In the genomic region with DNA sequence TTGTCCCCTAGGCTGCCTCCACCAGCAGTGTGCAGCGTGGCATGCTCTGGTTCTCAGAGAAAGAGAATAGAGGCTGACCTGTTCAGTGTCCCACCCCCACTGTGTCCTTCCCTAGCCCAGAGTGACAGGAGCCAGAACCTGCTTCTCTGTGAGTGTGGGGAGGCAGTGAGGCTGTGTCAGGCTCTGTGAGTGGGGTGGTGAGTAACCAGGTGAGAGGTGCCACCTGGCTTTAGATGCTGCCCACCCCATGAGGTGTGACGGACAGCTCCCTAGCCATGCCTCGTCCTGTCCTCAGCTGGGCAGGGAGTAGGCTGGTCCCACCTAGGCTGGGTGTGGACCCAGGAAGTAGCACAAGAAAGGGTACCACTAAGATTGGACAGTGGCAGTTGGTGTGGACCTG, we compare ENCODE assay signal across 23 cellular contexts. TPM values are rescaled to one million over a fixed set of nuclear protein-coding genes. Genes with fewer than 3 reads are reported as not detected.
A peak's percentile ranks its signal among the peaks of the same experiment; 100 is the strongest.
DNase-seq lines count a peak whose midpoint lies in the region; ATAC-seq and TF ChIP-seq lines count a peak whose summit lies in the region.
"Had no signal": no experiment of that assay in that cellular context is flagged by ENCODE, and none has a peak within 500 bp of the region (broad histone marks: within the 10 kb centered on the region; RNA-seq: fewer than 3 reads in every experiment).

No MANE protein-coding gene starts in this region.

- H3K23ac ChIP-seq in mesendoderm (ENCODE audit: low read length), result no peak overlapping the region

- H3K56ac ChIP-seq in mesendoderm (ENCODE audit: low read length), result no peak overlapping the region

- H3K4me2 ChIP-seq in osteoblast (ENCODE audit: insufficient read depth, low read length) (no peak overlapping the region), mesendoderm (ENCODE audit: low read length) (no peak overlapping the region)

- no peaks in the 10 kb centered on the region for H3K27me3 Mint-ChIP-seq in activated CD8-positive, alpha-beta memory T cell treated with anti-CD3 and anti-CD28 coated beads, Interleukin-2, amount 10 ng/mL, durations not matched to agents 7 days and 5 days
- H3K27me3 Mint-ChIP-seq in CD4-positive, alpha-beta memory T cell, result no peaks in the 10 kb centered on the region
- no peaks in the 10 kb centered on the region for H3K27me3 Mint-ChIP-seq in activated T-helper 17 cell treated with anti-CD3 and anti-CD28 coated beads, Interleukin-2, amount 50 U/mL, for 72 hours
- H3K27me3 Mint-ChIP-seq in neural crest cell (ENCODE audit: low read depth), result no peaks in the 10 kb centered on the region
- H3K27me3 Mint-ChIP-seq: memory B cell had no signal

- H2AK5ac ChIP-seq in mesendoderm (ENCODE audit: low read length), result no peak overlapping the region

- H3K36me3 Mint-ChIP-seq in activated CD8-positive, alpha-beta memory T cell treated with anti-CD3 and anti-CD28 coated beads, Interleukin-2, amount 10 ng/mL, durations not matched to agents 7 days and 5 days, result peaks cover 25% of the 10 kb centered on the region
- H3K36me3 Mint-ChIP-seq in CD4-positive, alpha-beta memory T cell, result peaks cover 22 to 33% of the 10 kb centered on the region in 2 donors
- peaks cover 30% of the 10 kb centered on the region for H3K36me3 Mint-ChIP-seq in activated T-helper 17 cell treated with anti-CD3 and anti-CD28 coated beads, Interleukin-2, amount 50 U/mL, for 72 hours (ENCODE audit: low read depth)
- peaks cover 6% of the 10 kb centered on the region for H3K36me3 Mint-ChIP-seq in neural crest cell (ENCODE audit: low read depth)

- no peak for ATAC-seq in activated CD8-positive, alpha-beta memory T cell treated with anti-CD3 and anti-CD28 coated beads, Interleukin-2, amount 10 ng/mL, durations not matched to agents 7 days and 5 days
- no peak for ATAC-seq in activated T-helper 17 cell treated with anti-CD3 and anti-CD28 coated beads, Interleukin-2, amount 50 U/mL, for 72 hours (replicated peaks)
- ATAC-seq: left lobe of liver, PC-3 had no signal

- H4K8ac ChIP-seq in mesendoderm (ENCODE audit: low read depth, low read length), result no peak overlapping the region

- no peak overlapping the region for H2BK15ac ChIP-seq in mesendoderm (replicated peaks; ENCODE audit: low read depth)

- H4K20me1 ChIP-seq in osteoblast (ENCODE audit: insufficient read depth, low read length), result peaks cover 51% of the 10 kb centered on the region

- H3K4me1 Mint-ChIP-seq in activated CD8-positive, alpha-beta memory T cell treated with anti-CD3 and anti-CD28 coated beads, Interleukin-2, amount 10 ng/mL, durations not matched to agents 7 days and 5 days, result peaks cover 93% of the 10 kb centered on the region
- peaks cover 79 to 98% (median 89%) of the 10 kb centered on the region in 4 donors for H3K4me1 Mint-ChIP-seq in CD4-positive, alpha-beta memory T cell
- H3K4me1 Mint-ChIP-seq in activated T-helper 17 cell treated with anti-CD3 and anti-CD28 coated beads, Interleukin-2, amount 50 U/mL, for 72 hours, result peaks cover 65% of the 10 kb centered on the region
- H3K4me1 Mint-ChIP-seq in neural crest cell, result peaks cover 28% of the 10 kb centered on the region

- no peak overlapping the region for H3K4ac ChIP-seq in mesendoderm (ENCODE audit: low read depth, low read length)

- DNase-seq in activated CD8-positive, alpha-beta memory T cell treated with anti-CD3 and anti-CD28 coated beads, Interleukin-2, amount 10 ng/mL, durations not matched to agents 7 days and 5 days, result no peak
- DNase-seq in activated CD8-positive, alpha-beta memory T cell treated with anti-CD3 and anti-CD28 coated beads, Interleukin-2, amount 50 U/mL, for 48 hours, result no peak
- no peak for DNase-seq in CD4-positive, alpha-beta memory T cell
- no peak for DNase-seq in neural crest cell (ENCODE audit: low read depth, low spot score)
- no peak for DNase-seq in osteoblast (ENCODE audit: insufficient read length, low spot score, missing footprints)
- DNase-seq in mesendoderm, result no peak
- no peak for DNase-seq in NCI-H1436 treated with DMSO at 0.1 percent for 48 hours (lab: John Stamatoyannopoulos, UW)
- DNase-seq: H7; hypothalamus; NCI-H1092 treated with DMSO at 0.1 percent for 48 hours; NCI-H1930; NCI-H526; NK-92 treated with Interleukin-12 subunit alpha and Interleukin-12 subunit beta, amount 100 ng/mL, for 24 hours; occipital lobe; PC-3; Right ventricle myocardium superior; T1000; WERI-Rb-1 had no signal

- no peaks in the 10 kb centered on the region for H3K9me3 ChIP-seq in CD4-positive, alpha-beta memory T cell (ENCODE audit: control insufficient read depth in 1 of 2, low read length in 2 of 2)
- H3K9me3 ChIP-seq in osteoblast (ENCODE audit: low read depth, low read length), result no peaks in the 10 kb centered on the region
- H3K9me3 ChIP-seq: tibial nerve had no signal

- TF ChIP-seq CTCF in neural crest cell (conservative IDR thresholded peaks at IDR 0.05), result no peak
- no peak for TF ChIP-seq CTCF in osteoblast (IDR thresholded peaks at IDR 0.05; ENCODE audit: extremely low read depth, low read depth, low read length)

- H2AFZ ChIP-seq in osteoblast (ENCODE audit: low read length), result no peak overlapping the region

- CTCF ChIA-PET in activated CD8-positive, alpha-beta memory T cell treated with anti-CD3 and anti-CD28 coated beads, Interleukin-2, amount 10 ng/mL, durations not matched to agents 7 days and 5 days (lab: Charles Lee), result no interaction called here
- CTCF ChIA-PET in CD4-positive, alpha-beta memory T cell (lab: Charles Lee; ENCODE audit: partially characterized antibody), result interaction anchor here (2.8 kb wide), 1 partner anchor 175 kb away, joined by 9 read pairs; no protein-coding TSS in a partner anchor

- no CpG with 5 or more reads among the region's 3 CpGs for WGBS in mesendoderm (ENCODE audit: extremely low coverage, insufficient coverage, low lambda C conversion rate)

- H3K79me1 ChIP-seq in mesendoderm (ENCODE audit: low read length), result no peaks in the 10 kb centered on the region

- no peak overlapping the region for H3K4me3 Mint-ChIP-seq in activated CD8-positive, alpha-beta memory T cell treated with anti-CD3 and anti-CD28 coated beads, Interleukin-2, amount 10 ng/mL, durations not matched to agents 7 days and 5 days
- H3K4me3 Mint-ChIP-seq in CD4-positive, alpha-beta memory T cell, result peak overlapping the region in 7 of 8 donors; percentile 7 to 61 (median 42)
- peak overlapping the region; percentile 36 for H3K4me3 Mint-ChIP-seq in activated T-helper 17 cell treated with anti-CD3 and anti-CD28 coated beads, Interleukin-2, amount 50 U/mL, for 72 hours
- H3K4me3 Mint-ChIP-seq in neural crest cell, result no peak overlapping the region
- H3K4me3 Mint-ChIP-seq: memory B cell had no signal

- no peak overlapping the region for H3K27ac ChIP-seq in CD4-positive, alpha-beta memory T cell (ENCODE audit: low read depth, low read length)
- H3K27ac ChIP-seq in osteoblast (ENCODE audit: low read depth, low read length) (no peak overlapping the region), mesendoderm (ENCODE audit: low read depth, low read length) (no peak overlapping the region)
- H3K27ac ChIP-seq: tibial nerve, WERI-Rb-1 had no signal

- no peak overlapping the region for H4K5ac ChIP-seq in mesendoderm (ENCODE audit: low read length)

- intact Hi-C loops in CD4-positive, alpha-beta memory T cell (cut with micrococcal nuclease), result no loop called here

- no peak overlapping the region for H3K9ac ChIP-seq in mesendoderm (ENCODE audit: low read length)

- no peaks in the 10 kb centered on the region for H3K27me3 ChIP-seq in CD4-positive, alpha-beta memory T cell (ENCODE audit: insufficient read depth, low read length)
- H3K27me3 ChIP-seq in osteoblast (ENCODE audit: insufficient read depth, low read length) (no peaks in the 10 kb centered on the region), mesendoderm (ENCODE audit: insufficient read depth, low read length, poor library complexity) (no peaks in the 10 kb centered on the region)
- H3K27me3 ChIP-seq: tibial nerve had no signal

- H3K79me2 ChIP-seq in osteoblast (ENCODE audit: insufficient read depth, low read length) (peaks cover 54% of the 10 kb centered on the region), mesendoderm (ENCODE audit: control insufficient read depth, insufficient read depth, low read length) (no peaks in the 10 kb centered on the region)

- H2BK120ac ChIP-seq in mesendoderm (ENCODE audit: low read depth, low read length), result no peak overlapping the region

- H3K4me3 ChIP-seq in CD4-positive, alpha-beta memory T cell (ENCODE audit: low read length in 2 of 2), result no peak overlapping the region
- no peak overlapping the region for H3K4me3 ChIP-seq in osteoblast (ENCODE audit: insufficient read depth, low read length)
- no peak overlapping the region for H3K4me3 ChIP-seq in mesendoderm (ENCODE audit: low read length)
- H3K4me3 ChIP-seq: tibial nerve had no signal

- H3K9me3 Mint-ChIP-seq in activated CD8-positive, alpha-beta memory T cell treated with anti-CD3 and anti-CD28 coated beads, Interleukin-2, amount 10 ng/mL, durations not matched to agents 7 days and 5 days (ENCODE audit: low read depth), result no peaks in the 10 kb centered on the region
- H3K9me3 Mint-ChIP-seq in CD4-positive, alpha-beta memory T cell, result no peaks in the 10 kb centered on the region
- H3K9me3 Mint-ChIP-seq in activated T-helper 17 cell treated with anti-CD3 and anti-CD28 coated beads, Interleukin-2, amount 50 U/mL, for 72 hours, result no peaks in the 10 kb centered on the region
- no peaks in the 10 kb centered on the region for H3K9me3 Mint-ChIP-seq in neural crest cell
- H3K9me3 Mint-ChIP-seq: memory B cell had no signal

- peaks cover 7% of the 10 kb centered on the region for H3K36me3 ChIP-seq in CD4-positive, alpha-beta memory T cell (ENCODE audit: insufficient read depth, low read length)
- peaks cover 12% of the 10 kb centered on the region for H3K36me3 ChIP-seq in osteoblast (ENCODE audit: insufficient read depth, low read length)
- H3K36me3 ChIP-seq in mesendoderm (ENCODE audit: control insufficient read depth, insufficient read depth, low read length), result no peaks in the 10 kb centered on the region

- H3K4me1 ChIP-seq in CD4-positive, alpha-beta memory T cell (ENCODE audit: insufficient read depth, low read length), result peaks cover 100% of the 10 kb centered on the region
- H3K4me1 ChIP-seq in osteoblast (ENCODE audit: insufficient read depth, low read length) (peaks cover 24% of the 10 kb centered on the region), mesendoderm (ENCODE audit: control insufficient read depth, low read depth, low read length) (peaks cover 4% of the 10 kb centered on the region)

- no peak overlapping the region for H2BK5ac ChIP-seq in mesendoderm (ENCODE audit: low read length)

- peak overlapping the region; percentile 58 for H3K27ac Mint-ChIP-seq in activated CD8-positive, alpha-beta memory T cell treated with anti-CD3 and anti-CD28 coated beads, Interleukin-2, amount 10 ng/mL, durations not matched to agents 7 days and 5 days
- peak overlapping the region in 6 of 7 donors; percentile 69 to 93 (median 84) for H3K27ac Mint-ChIP-seq in CD4-positive, alpha-beta memory T cell
- H3K27ac Mint-ChIP-seq in activated T-helper 17 cell treated with anti-CD3 and anti-CD28 coated beads, Interleukin-2, amount 50 U/mL, for 72 hours, result peak overlapping the region; percentile 61
- H3K27ac Mint-ChIP-seq in neural crest cell (ENCODE audit: unreplicated experiment), result peak overlapping the region; percentile 67
- H3K27ac Mint-ChIP-seq: memory B cell had no signal

- no peak overlapping the region for H3K18ac ChIP-seq in mesendoderm (ENCODE audit: low read length)

- POLR2A ChIA-PET in CD4-positive, alpha-beta memory T cell (lab: Charles Lee; ENCODE audit: partially characterized antibody), result interaction anchor here (10.9 kb wide), 1 partner anchor 7 kb away, joined by 251 read pairs; no protein-coding TSS in a partner anchor

RNA-seq across cellular contexts. Expression of a gene that starts 6.3 kb away (rescaled TPM):
- 10 to 100 TPM; 58.8 to 66.5 TPM for total RNA-seq in activated CD8-positive, alpha-beta memory T cell treated with anti-CD3 and anti-CD28 coated beads, Interleukin-2, amount 10 ng/mL, durations not matched to agents 7 days and 5 days
- total RNA-seq in CD4-positive, alpha-beta memory T cell, result 10 to 100 TPM; 40.0 to 40.9 TPM
- 100 to 1,000 TPM; 110 to 138 TPM for polyA plus RNA-seq in CD4-positive, alpha-beta memory T cell
- 10 to 100 TPM; 43.4 to 55.3 TPM for total RNA-seq in activated T-helper 17 cell treated with anti-CD3 and anti-CD28 coated beads, Interleukin-2, amount 50 U/mL, for 72 hours
- total RNA-seq in neural crest cell (20.8 and 23.2 TPM in 2 replicates), osteoblast (55.4 and 56.1 TPM in 2 replicates)
- 7.8 TPM for polyA plus RNA-seq in mesendoderm (2013, experiment 1 of 2)
- polyA plus RNA-seq in mesendoderm (2013, experiment 2 of 2), result 6.9 TPM

RNA-seq across cellular contexts. Expression of a gene that starts 29.5 kb away (rescaled TPM):
- under 1 TPM; 0.52 to 0.55 TPM for total RNA-seq in activated CD8-positive, alpha-beta memory T cell treated with anti-CD3 and anti-CD28 coated beads, Interleukin-2, amount 10 ng/mL, durations not matched to agents 7 days and 5 days
- 1 to 10 TPM; 1.1 to 1.9 TPM for total RNA-seq in CD4-positive, alpha-beta memory T cell
- under 1 TPM in 1 of 2 donors, not detected in 1; 0.07 TPM for polyA plus RNA-seq in CD4-positive, alpha-beta memory T cell
- total RNA-seq in activated T-helper 17 cell treated with anti-CD3 and anti-CD28 coated beads, Interleukin-2, amount 50 U/mL, for 72 hours, result under 1 TPM; 0.45 to 0.73 TPM
- total RNA-seq in neural crest cell (6.6 and 8.3 TPM in 2 replicates), osteoblast (under 0.01 TPM in 1 of 2 replicates, not detected in the other)
- 2.7 TPM for polyA plus RNA-seq in mesendoderm (2013, experiment 1 of 2)
- polyA plus RNA-seq in mesendoderm (2013, experiment 2 of 2), result 2.4 TPM
- total RNA-seq: skeletal muscle tissue had no signal

Comparison
In these comparisons a context has a peak if more than half of its experiments do, and no peak if none do; other contexts are left out.
1. H3K4me3 Mint-ChIP-seq: peak in CD4-positive, alpha-beta memory T cell (7 of 8) and activated T-helper 17 cell treated with anti-CD3 and anti-CD28 coated beads, Interleukin-2, amount 50 U/mL, for 72 hours (single experiment); none in activated CD8-positive, alpha-beta memory T cell treated with anti-CD3 and anti-CD28 coated beads, Interleukin-2, amount 10 ng/mL, durations not matched to agents 7 days and 5 days (single experiment) and neural crest cell (single experiment).
2. Peak in every context shown above with its lines, with median percentiles within 50 percentile points of each other: H3K27ac Mint-ChIP-seq.